In the genomic region with DNA sequence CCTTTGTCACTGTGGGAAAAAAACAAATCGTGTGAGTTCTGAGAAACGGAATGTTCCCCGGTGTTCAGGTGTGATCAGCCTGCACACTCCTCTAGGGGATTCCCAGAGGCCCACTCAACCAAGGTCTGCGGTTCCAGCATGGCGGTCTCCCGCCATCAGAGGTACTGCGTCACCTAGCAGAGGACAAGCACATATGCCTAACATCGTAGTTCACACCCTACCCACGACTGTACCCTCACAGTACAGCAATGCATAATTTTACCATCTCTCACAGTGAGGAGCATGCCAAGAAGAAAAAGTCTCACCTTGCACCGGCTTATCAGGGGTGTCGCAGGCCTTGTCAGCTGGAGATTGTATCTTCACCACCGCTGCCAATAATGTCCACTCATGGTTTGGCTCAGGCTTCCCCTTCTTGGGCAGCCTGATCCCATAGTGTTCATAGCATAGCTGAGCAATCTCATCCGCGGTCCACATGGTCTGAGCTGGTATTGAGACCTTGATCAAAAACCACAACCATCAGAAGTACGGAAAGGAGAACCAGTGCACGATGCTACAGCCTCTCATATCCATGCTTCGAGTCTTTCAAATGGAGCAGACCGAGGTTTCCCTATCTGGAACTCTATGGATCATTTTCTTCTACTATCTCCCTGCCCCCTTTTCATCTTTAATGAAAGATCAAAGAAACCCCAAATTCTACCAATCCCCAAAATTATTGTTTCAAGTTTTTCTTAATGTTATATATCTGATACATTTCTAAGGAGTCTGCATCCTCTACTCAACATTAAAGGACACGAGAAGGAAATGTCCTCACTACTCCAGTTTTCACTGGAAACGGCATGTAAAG, we compare ENCODE assay signal across 11 cellular contexts. TPM values are rescaled to one million over a fixed set of nuclear protein-coding genes. Genes with fewer than 3 reads are reported as not detected.
A peak's percentile ranks its signal among the peaks of the same experiment; 100 is the strongest.
DNase-seq lines count a peak whose midpoint lies in the region; ATAC-seq and TF ChIP-seq lines count a peak whose summit lies in the region.
"Had no signal": no experiment of that assay in that cellular context is flagged by ENCODE, and none has a peak within 500 bp of the region (broad histone marks: within the 10 kb centered on the region; RNA-seq: fewer than 3 reads in every experiment).

No MANE protein-coding gene starts in this region.

- no peaks in the 10 kb centered on the region for H3K9me3 Mint-ChIP-seq in activated naive CD4-positive, alpha-beta T cell treated with anti-CD3 and anti-CD28 coated beads, Interleukin-2, amount 50 U/mL, for 24 hours
- no peaks in the 10 kb centered on the region for H3K9me3 Mint-ChIP-seq in activated B cell treated with CpG ODN at 0.5 μM for 24 hours
- H3K9me3 Mint-ChIP-seq in stimulated activated effector memory CD8-positive, alpha-beta T cell treated with anti-CD3 and anti-CD28 coated beads, Interleukin-12 subunit alpha, Interleukin-12 subunit beta, amount 100 ng/mL, for 72 hours: no peaks in the 10 kb centered on the region

- ATAC-seq in activated B cell treated with CpG ODN at 0.5 μM for 24 hours (ENCODE audit: low read depth) (no peak), foreskin keratinocyte (no peak)
- peak; percentile 60 for ATAC-seq in stimulated activated effector memory CD8-positive, alpha-beta T cell treated with anti-CD3 and anti-CD28 coated beads, Interleukin-12 subunit alpha, Interleukin-12 subunit beta, amount 100 ng/mL, for 72 hours

- no peak for DNase-seq in activated naive CD4-positive, alpha-beta T cell treated with anti-CD3 and anti-CD28 coated beads, Interleukin-2, amount 50 U/mL, for 16 hours
- no peak for DNase-seq in activated B cell treated with CpG ODN at 0.5 μM for 24 hours
- DNase-seq in effector CD4-positive, alpha-beta T cell: peak; percentile 27
- peak; percentile 33 to 90 for DNase-seq in stimulated activated effector memory CD8-positive, alpha-beta T cell treated with anti-CD3 and anti-CD28 coated beads, Interleukin-12 subunit alpha, Interleukin-12 subunit beta, amount 100 ng/mL, for 72 hours (ENCODE audit: low spot score in 2 of 2)
- no peak for DNase-seq in posterior cingulate gyrus
- no peak for DNase-seq in posterior vena cava (ENCODE audit: low spot score)
- no peak for DNase-seq in foreskin keratinocyte
- DNase-seq: cerebellar nuclear complex, sigmoid colon had no signal

- CTCF ChIA-PET in activated B cell treated with CpG ODN at 0.5 μM for 24 hours (lab: Charles Lee): interaction anchor here (0.5 kb wide), 1 partner anchor 147 kb away, joined by 3 read pairs; no protein-coding TSS in a partner anchor

- peaks cover 34% of the 10 kb centered on the region for H3K4me1 Mint-ChIP-seq in activated naive CD4-positive, alpha-beta T cell treated with anti-CD3 and anti-CD28 coated beads, Interleukin-2, amount 50 U/mL, for 24 hours
- peaks cover 22% of the 10 kb centered on the region for H3K4me1 Mint-ChIP-seq in activated B cell treated with CpG ODN at 0.5 μM for 24 hours
- H3K4me1 Mint-ChIP-seq in stimulated activated effector memory CD8-positive, alpha-beta T cell treated with anti-CD3 and anti-CD28 coated beads, Interleukin-12 subunit alpha, Interleukin-12 subunit beta, amount 100 ng/mL, for 72 hours: peaks cover 54% of the 10 kb centered on the region

- no peaks in the 10 kb centered on the region for H3K27me3 Mint-ChIP-seq in activated naive CD4-positive, alpha-beta T cell treated with anti-CD3 and anti-CD28 coated beads, Interleukin-2, amount 50 U/mL, for 24 hours
- no peaks in the 10 kb centered on the region for H3K27me3 Mint-ChIP-seq in activated B cell treated with CpG ODN at 0.5 μM for 24 hours

- TF ChIP-seq CTCF in activated B cell treated with CpG ODN at 0.5 μM for 24 hours (IDR thresholded peaks at IDR 0.05) (no peak), foreskin keratinocyte (conservative IDR thresholded peaks at IDR 0.05) (no peak)

- no peak overlapping the region for H3K27ac Mint-ChIP-seq in activated naive CD4-positive, alpha-beta T cell treated with anti-CD3 and anti-CD28 coated beads, Interleukin-2, amount 50 U/mL, for 24 hours
- H3K27ac Mint-ChIP-seq in activated B cell treated with CpG ODN at 0.5 μM for 24 hours: no peak overlapping the region
- H3K27ac Mint-ChIP-seq in stimulated activated effector memory CD8-positive, alpha-beta T cell treated with anti-CD3 and anti-CD28 coated beads, Interleukin-12 subunit alpha, Interleukin-12 subunit beta, amount 100 ng/mL, for 72 hours: peak overlapping the region; percentile 84

- intact Hi-C loops in activated B cell treated with CpG ODN at 0.5 μM for 24 hours (cut with micrococcal nuclease) (no loop called here), posterior cingulate gyrus (cut with DNase I) (loop anchor here (5.0 to 10.0 kb wide), 2 partner anchors 63 to 156 kb away; a partner anchor contains a TSS), posterior vena cava (cut with DNase I) (loop anchor here in 1 of 2 donors (10.0 kb wide), 1 partner anchor 56 kb away; a partner anchor contains a TSS)

- H3K4me1 ChIP-seq in foreskin keratinocyte: peaks cover 7% of the 10 kb centered on the region

- peak overlapping the region; percentile 24 for H3K4me3 Mint-ChIP-seq in activated naive CD4-positive, alpha-beta T cell treated with anti-CD3 and anti-CD28 coated beads, Interleukin-2, amount 50 U/mL, for 24 hours
- peak overlapping the region; percentile 7 for H3K4me3 Mint-ChIP-seq in activated B cell treated with CpG ODN at 0.5 μM for 24 hours
- H3K4me3 Mint-ChIP-seq in stimulated activated effector memory CD8-positive, alpha-beta T cell treated with anti-CD3 and anti-CD28 coated beads, Interleukin-12 subunit alpha, Interleukin-12 subunit beta, amount 100 ng/mL, for 72 hours: peak overlapping the region; percentile 89

- no peaks in the 10 kb centered on the region for H3K27me3 ChIP-seq in foreskin keratinocyte
- H3K27me3 ChIP-seq: sigmoid colon had no signal

- H3K27ac ChIP-seq in foreskin keratinocyte: no peak overlapping the region

- peaks cover 11% of the 10 kb centered on the region for H3K36me3 Mint-ChIP-seq in activated naive CD4-positive, alpha-beta T cell treated with anti-CD3 and anti-CD28 coated beads, Interleukin-2, amount 50 U/mL, for 24 hours
- H3K36me3 Mint-ChIP-seq in activated B cell treated with CpG ODN at 0.5 μM for 24 hours (ENCODE audit: low read depth): peaks cover 52% of the 10 kb centered on the region
- peaks cover 81% of the 10 kb centered on the region for H3K36me3 Mint-ChIP-seq in stimulated activated effector memory CD8-positive, alpha-beta T cell treated with anti-CD3 and anti-CD28 coated beads, Interleukin-12 subunit alpha, Interleukin-12 subunit beta, amount 100 ng/mL, for 72 hours

- POLR2A ChIA-PET in activated B cell treated with CpG ODN at 0.5 μM for 24 hours (lab: Charles Lee): interaction anchor here (1.4 to 3.0 kb wide), 2 partner anchors 27 to 28 kb away, joined by 10 to 95 read pairs; a partner anchor contains a TSS

RNA-seq across cellular contexts. Expression of a gene that starts 2.5 kb away (rescaled TPM):
- total RNA-seq in activated B cell treated with CpG ODN at 0.5 μM for 24 hours (52.7 and 57.2 TPM in 2 replicates), posterior vena cava (10 to 100 TPM; 26.0 to 29.1 TPM), foreskin keratinocyte (40.7 and 41.7 TPM in 2 replicates)
- 18.5 and 21.0 TPM in 2 replicates for polyA plus RNA-seq in foreskin keratinocyte

RNA-seq across cellular contexts. Expression of a gene that starts 26.9 kb away (rescaled TPM):
- total RNA-seq in activated B cell treated with CpG ODN at 0.5 μM for 24 hours (166 and 182 TPM in 2 replicates), posterior vena cava (10 to 100 TPM; 67.6 to 75.0 TPM), foreskin keratinocyte (193 and 200 TPM in 2 replicates)
- polyA plus RNA-seq in foreskin keratinocyte: 144 and 166 TPM in 2 replicates

RNA-seq across cellular contexts. Expression of a gene that starts 27.0 kb away (rescaled TPM):
- total RNA-seq in activated B cell treated with CpG ODN at 0.5 μM for 24 hours: 52.6 and 52.7 TPM in 2 replicates
- 10 to 100 TPM; 48.4 to 49.7 TPM for total RNA-seq in posterior vena cava
- total RNA-seq in foreskin keratinocyte: 30.0 and 31.7 TPM in 2 replicates
- polyA plus RNA-seq in foreskin keratinocyte: 23.8 and 25.2 TPM in 2 replicates

RNA-seq across cellular contexts. Expression of a gene that starts 54.4 kb away (rescaled TPM):
- total RNA-seq in activated B cell treated with CpG ODN at 0.5 μM for 24 hours (62.9 and 69.4 TPM in 2 replicates), posterior vena cava (10 to 100 TPM; 94.3 to 96.0 TPM), foreskin keratinocyte (59.9 and 61.0 TPM in 2 replicates)
- polyA plus RNA-seq in foreskin keratinocyte: 85.1 and 85.6 TPM in 2 replicates

RNA-seq across cellular contexts. Expression of a gene that starts 56.3 kb away (rescaled TPM):
- not detected in 2 replicates for total RNA-seq in activated B cell treated with CpG ODN at 0.5 μM for 24 hours
- total RNA-seq in posterior vena cava: not detected
- total RNA-seq in foreskin keratinocyte: not detected in 2 replicates
- polyA plus RNA-seq in foreskin keratinocyte: not detected in 2 replicates
- total RNA-seq: fibroblast of villous mesenchyme, sigmoid colon had no signal
- polyA plus RNA-seq: sigmoid colon had no signal

Comparison
In these comparisons a context has a peak if more than half of its experiments do, and no peak if none do; other contexts are left out.
1. H3K4me3 Mint-ChIP-seq: peak in every context shown above with its lines; median percentile 89 in stimulated activated effector memory CD8-positive, alpha-beta T cell treated with anti-CD3 and anti-CD28 coated beads, Interleukin-12 subunit alpha, Interleukin-12 subunit beta, amount 100 ng/mL, for 72 hours; 24 in activated naive CD4-positive, alpha-beta T cell treated with anti-CD3 and anti-CD28 coated beads, Interleukin-2, amount 50 U/mL, for 24 hours; 7 in activated B cell treated with CpG ODN at 0.5 μM for 24 hours.
2. DNase-seq: peak in effector CD4-positive, alpha-beta T cell (single experiment) and stimulated activated effector memory CD8-positive, alpha-beta T cell treated with anti-CD3 and anti-CD28 coated beads, Interleukin-12 subunit alpha, Interleukin-12 subunit beta, amount 100 ng/mL, for 72 hours (2 of 2); none in activated naive CD4-positive, alpha-beta T cell treated with anti-CD3 and anti-CD28 coated beads, Interleukin-2, amount 50 U/mL, for 16 hours (single experiment), activated B cell treated with CpG ODN at 0.5 μM for 24 hours (single experiment), posterior cingulate gyrus (0 of 10), posterior vena cava (single experiment) and foreskin keratinocyte (0 of 2).